9 cellular contexts compared by ENCODE assay signal in the genomic region with DNA sequence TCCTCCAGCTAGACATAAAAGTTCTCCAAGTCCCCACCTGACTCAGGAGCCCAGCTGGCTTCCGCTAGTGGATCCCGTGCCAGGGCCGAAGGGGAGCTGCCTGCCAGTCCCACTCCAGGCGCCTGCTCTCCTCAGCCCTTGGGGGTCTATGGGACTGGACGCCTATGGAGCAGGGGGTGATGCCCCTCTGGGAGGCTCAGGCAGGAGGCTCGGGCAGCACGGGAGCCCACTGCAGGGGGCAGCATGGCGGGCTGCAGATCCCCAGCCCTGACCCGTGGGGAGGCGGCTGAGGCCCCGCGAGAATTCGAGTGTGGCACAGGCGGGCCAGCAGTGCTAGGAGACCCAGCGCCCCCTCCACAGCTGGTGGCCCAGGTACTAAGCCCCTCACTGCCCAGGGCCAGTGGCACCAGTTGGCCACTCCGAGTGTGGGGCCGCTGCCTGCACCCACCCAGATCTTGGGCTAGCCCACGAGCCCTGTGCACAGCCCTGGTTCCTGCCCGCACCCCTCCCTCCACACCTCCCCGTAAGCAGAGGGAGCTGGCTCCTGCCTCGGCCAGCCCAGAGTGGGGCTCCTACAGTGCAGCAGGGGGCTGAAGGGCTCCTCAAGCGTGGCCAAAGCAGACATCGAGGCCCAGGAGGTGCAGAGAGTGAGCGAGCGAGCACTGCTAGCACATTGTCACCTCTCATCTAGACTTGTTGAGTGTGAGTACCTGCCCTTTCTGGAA.
"Had no signal": no experiment of that assay in that cellular context is flagged by ENCODE, and none has a peak within 500 bp of the region (broad histone marks: within the 10 kb centered on the region; RNA-seq: fewer than 3 reads in every experiment).

No MANE protein-coding gene starts in this region.

- H3K27ac ChIP-seq: GM23248 had no signal

- H3K4me3 ChIP-seq: GM23248, GM23338, HAP-1 had no signal

- ATAC-seq: GM23338, HCT116 had no signal

- DNase-seq: GM23248, GOT3, H7, H9, HCEC 1CT, HFFc6 had no signal

- H3K27ac Mint-ChIP-seq: GM23338, H9, HFFc6 had no signal

- H3K4me3 Mint-ChIP-seq: GM23338, H9, HFFc6 had no signal

- H3K36me3 ChIP-seq: HAP-1 had no signal

- H3K4me1 ChIP-seq: HAP-1 had no signal

- H3K9me3 ChIP-seq: HAP-1 had no signal
